Comparison of ENCODE assay signal across 24 cellular contexts in the genomic region with DNA sequence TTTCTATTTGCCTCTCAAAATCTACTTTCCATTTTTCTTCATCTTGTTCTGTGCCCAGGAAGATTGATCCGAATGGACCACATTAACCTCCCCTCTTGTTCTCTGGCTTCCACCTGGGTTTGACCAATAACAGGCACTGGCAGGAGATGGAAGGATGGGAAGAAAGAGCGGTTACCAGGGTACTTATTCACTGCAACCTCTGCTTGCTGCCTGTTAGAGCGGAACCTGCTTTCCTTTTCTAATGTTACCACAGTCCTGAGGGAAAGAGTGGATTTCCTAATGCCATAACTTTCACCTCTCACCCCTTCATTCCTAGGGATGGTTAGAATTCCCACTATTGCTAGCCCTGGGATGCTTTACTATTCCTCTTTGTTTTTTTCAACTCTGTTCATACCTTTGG.
"Had no signal": no experiment of that assay in that cellular context is flagged by ENCODE, and none has a peak within 500 bp of the region (broad histone marks: within the 10 kb centered on the region; RNA-seq: fewer than 3 reads in every experiment).

No MANE protein-coding gene starts in this region.

- H3K27me3 Mint-ChIP-seq: IgD-negative memory B cell had no signal

- H3K9me3 Mint-ChIP-seq: IgD-negative memory B cell had no signal

- H3K27me3 ChIP-seq: Peyer's patch, SJCRH30 had no signal

- H3K27ac ChIP-seq: HL-60, KMS-11, PC-9, Peyer's patch, SJCRH30 had no signal

- DNase-seq: Kasumi-1, MM.1S, NCI-H1092 treated with DMSO at 0.1 percent for 48 hours, NCI-H1436, NCI-H187, NCI-H2029, NCI-H2081 treated with DMSO at 0.1 percent for 48 hours, NCI-H2171, NCI-H226, NCI-H446, NCI-H510A, NCI-H524 treated with DMSO at 0.1 percent for 48 hours, NCI-H69, NCI-H774, PC-9, Peyer's patch, SHP77 treated with DMSO at 0.1 percent for 48 hours, SJCRH30 had no signal

- H3K36me3 ChIP-seq: Peyer's patch, SJCRH30 had no signal

- H3K4me3 Mint-ChIP-seq: IgD-negative memory B cell had no signal

- ATAC-seq: K562, Right ventricle myocardium inferior, SK-N-SH treated with all-trans-retinoic acid at 6 μM for 48 hours had no signal

- H3K4me3 ChIP-seq: K562, PC-9, Peyer's patch, SJCRH30 had no signal

- H3K27ac Mint-ChIP-seq: IgD-negative memory B cell had no signal

- H3K4me1 Mint-ChIP-seq: IgD-negative memory B cell had no signal

- H3K9me3 ChIP-seq: Peyer's patch, SJCRH30 had no signal

- H3K4me1 ChIP-seq: Peyer's patch, SJCRH30 had no signal
